In genomic region chr2:11412449-11412810, GRCh38 we compare ENCODE assay signal across 31 cellular contexts. TPM values are rescaled to one million over a fixed set of nuclear protein-coding genes. Genes with fewer than 3 reads are reported as not detected.
A peak's percentile ranks its signal among the peaks of the same experiment; 100 is the strongest.
DNase-seq lines count a peak whose midpoint lies in the region; ATAC-seq, FAIRE-seq and TF ChIP-seq lines count a peak whose summit lies in the region.
"Had no signal": no experiment of that assay in that cellular context is flagged by ENCODE, and none has a peak within 500 bp of the region (broad histone marks: within the 10 kb centered on the region; RNA-seq: fewer than 3 reads in every experiment).

No MANE protein-coding gene starts in this region.

- no peaks in the 10 kb centered on the region for H3K27me3 ChIP-seq in heart right ventricle
- H3K27me3 ChIP-seq in astrocyte (ENCODE audit: insufficient read depth, low read length), result no peaks in the 10 kb centered on the region
- no peaks in the 10 kb centered on the region for H3K27me3 ChIP-seq in hepatocyte
- no peaks in the 10 kb centered on the region for H3K27me3 ChIP-seq in stomach smooth muscle (ENCODE audit: control insufficient read depth in 1 of 2, insufficient read depth in 2 of 2, low read length in 2 of 2)
- H3K27me3 ChIP-seq: foreskin keratinocyte, ovary, SJSA1, tibial artery, vagina had no signal

- H3K79me2 ChIP-seq in astrocyte (ENCODE audit: insufficient read depth, low read length) (no peaks in the 10 kb centered on the region), hepatocyte (no peaks in the 10 kb centered on the region)

- no peaks in the 10 kb centered on the region for H3K9me2 ChIP-seq in hepatocyte (replicated peaks; ENCODE audit: insufficient read depth)

- H3K4me3 ChIP-seq in heart right ventricle (peak overlapping the region in 6 of 10 donors; percentile 27 to 56 (median 48)), astrocyte (ENCODE audit: insufficient read depth, low read depth, low read length) (no peak overlapping the region), hepatocyte (no peak overlapping the region), stomach smooth muscle (ENCODE audit: low read length in 2 of 2) (peak overlapping the region; percentile 46 to 74)

- H4K20me1 ChIP-seq in astrocyte (ENCODE audit: insufficient read depth, low read length) (no peaks in the 10 kb centered on the region), hepatocyte (ENCODE audit: insufficient read depth, poor library complexity, severe bottlenecking) (no peaks in the 10 kb centered on the region)

- H3K27ac Mint-ChIP-seq in astrocyte (ENCODE audit: unreplicated experiment), result peak overlapping the region; percentile 34
- H3K27ac Mint-ChIP-seq in activated CD8-positive, alpha-beta T cell treated with anti-CD3 and anti-CD28 coated beads for 36 hours, result no peak overlapping the region
- H3K27ac Mint-ChIP-seq: activated B cell treated with CpG ODN at 0.5 μM for 24 hours; activated CD4-positive, alpha-beta T cell treated with anti-CD3 and anti-CD28 coated beads, Interleukin-2, amount 10 ng/mL, durations not matched to agents 7 days and 5 days; activated naive CD4-positive, alpha-beta T cell treated with anti-CD3 and anti-CD28 coated beads, Interleukin-2, amount 50 U/mL, for 72 hours; CD4-positive, alpha-beta memory T cell; endodermal cell; natural killer cell treated with Interleukin-12 subunit alpha and Interleukin-12 subunit beta and Interleukin-15 and Interleukin-18, amount 100 ng/mL, for 72 hours; stimulated activated naive CD8-positive, alpha-beta T cell treated with anti-CD3 and anti-CD28 coated beads, Interleukin-15, amount 100 ng/mL, for 72 hours had no signal

- H3K9me3 ChIP-seq in heart right ventricle (peaks cover 0 to 2% (median 0%) of the 10 kb centered on the region in 11 donors), astrocyte (ENCODE audit: insufficient read depth, low read depth, low read length) (no peaks in the 10 kb centered on the region), hepatocyte (ENCODE audit: low read depth) (no peaks in the 10 kb centered on the region), stomach smooth muscle (ENCODE audit: control insufficient read depth in 2 of 2, low read length in 2 of 2) (no peaks in the 10 kb centered on the region)
- H3K9me3 ChIP-seq: ovary, tibial artery, vagina had no signal

- H3K9ac ChIP-seq in astrocyte (ENCODE audit: low read length) (no peak overlapping the region), stomach smooth muscle (ENCODE audit: low read length in 2 of 2) (peak overlapping the region in 1 of 2 donors; percentile 51)
- H3K9ac ChIP-seq: KMS-11 had no signal

- H3K4me3 Mint-ChIP-seq in astrocyte (ENCODE audit: unreplicated experiment), result no peak overlapping the region
- H3K4me3 Mint-ChIP-seq in activated CD8-positive, alpha-beta T cell treated with anti-CD3 and anti-CD28 coated beads for 36 hours, result no peak overlapping the region
- H3K4me3 Mint-ChIP-seq: activated B cell treated with CpG ODN at 0.5 μM for 24 hours; activated CD4-positive, alpha-beta T cell treated with anti-CD3 and anti-CD28 coated beads, Interleukin-2, amount 10 ng/mL, durations not matched to agents 7 days and 5 days; endodermal cell; natural killer cell treated with Interleukin-12 subunit alpha and Interleukin-12 subunit beta and Interleukin-15 and Interleukin-18, amount 100 ng/mL, for 72 hours; stimulated activated naive CD8-positive, alpha-beta T cell treated with anti-CD3 and anti-CD28 coated beads, Interleukin-15, amount 100 ng/mL, for 72 hours had no signal

- H3K36me3 Mint-ChIP-seq in astrocyte (ENCODE audit: low read depth, unreplicated experiment), result no peaks in the 10 kb centered on the region
- H3K36me3 Mint-ChIP-seq in activated CD8-positive, alpha-beta T cell treated with anti-CD3 and anti-CD28 coated beads for 36 hours (ENCODE audit: low read depth), result no peaks in the 10 kb centered on the region
- H3K36me3 Mint-ChIP-seq: activated naive CD4-positive, alpha-beta T cell treated with anti-CD3 and anti-CD28 coated beads, Interleukin-2, amount 50 U/mL, for 72 hours; CD4-positive, alpha-beta memory T cell; natural killer cell treated with Interleukin-12 subunit alpha and Interleukin-12 subunit beta and Interleukin-15 and Interleukin-18, amount 100 ng/mL, for 72 hours had no signal

- peaks cover 0 to 14% (median 7%) of the 10 kb centered on the region in 9 donors for H3K4me1 ChIP-seq in heart right ventricle
- H3K4me1 ChIP-seq in astrocyte (ENCODE audit: insufficient read depth, low read length), result no peaks in the 10 kb centered on the region
- H3K4me1 ChIP-seq in hepatocyte (ENCODE audit: insufficient read depth), result peaks cover 7% of the 10 kb centered on the region
- peaks cover 4% of the 10 kb centered on the region for H3K4me1 ChIP-seq in stomach smooth muscle (ENCODE audit: control insufficient read depth, insufficient read depth, low read length)
- H3K4me1 ChIP-seq: foreskin keratinocyte had no signal

- DNase-seq in heart right ventricle (no peak), left cardiac atrium (no peak), astrocyte (ENCODE audit: low read depth) (no peak), hepatocyte (ENCODE audit: low spot score) (no peak), NCI-H1092 treated with DMSO at 0.1 percent for 48 hours (lab: John Stamatoyannopoulos, UW) (no peak)
- DNase-seq in activated CD8-positive, alpha-beta T cell treated with anti-CD3 and anti-CD28 coated beads for 36 hours, result no peak
- DNase-seq: activated B cell treated with CpG ODN at 0.5 μM for 24 hours; activated CD4-positive, alpha-beta T cell treated with anti-CD3 and anti-CD28 coated beads, Interleukin-2, amount 10 ng/mL, durations not matched to agents 7 days and 5 days; activated effector memory CD4-positive, alpha-beta T cell treated with Interleukin-2 at 50 U/mL for 16 hours; activated T-cell treated with anti-CD3 and anti-CD28 coated beads, Interleukin-2, amount 50 U/mL, for 1 hour; CD4-positive, alpha-beta memory T cell; foreskin keratinocyte; kidney; NCI-H1436 treated with DMSO at 0.1 percent for 48 hours; NCI-H2107; RPMI8226; spleen; stimulated activated naive CD8-positive, alpha-beta T cell treated with anti-CD3 and anti-CD28 coated beads, Interleukin-15, amount 100 ng/mL, for 72 hours had no signal

- peaks cover 1% of the 10 kb centered on the region for H3K27me3 Mint-ChIP-seq in astrocyte (ENCODE audit: low read depth, unreplicated experiment)
- peaks cover 17% of the 10 kb centered on the region for H3K27me3 Mint-ChIP-seq in activated CD8-positive, alpha-beta T cell treated with anti-CD3 and anti-CD28 coated beads for 36 hours

- no peak overlapping the region for H3K27ac ChIP-seq in heart right ventricle
- no peak overlapping the region for H3K27ac ChIP-seq in astrocyte (ENCODE audit: low read depth, low read length)
- no peak overlapping the region for H3K27ac ChIP-seq in hepatocyte
- H3K27ac ChIP-seq in stomach smooth muscle (ENCODE audit: low read length), result no peak overlapping the region
- H3K27ac ChIP-seq: foreskin keratinocyte, KMS-11, ovary, SJSA1, tibial artery, vagina had no signal

- CTCF ChIA-PET in activated CD8-positive, alpha-beta T cell treated with anti-CD3 and anti-CD28 coated beads for 36 hours (lab: Charles Lee), result interaction anchor here (0.9 to 1.7 kb wide), 4 partner anchors 172 to 281 kb away, joined by 3 to 8 read pairs (median 6); a partner anchor contains a TSS

- H2AFZ ChIP-seq in astrocyte (ENCODE audit: low read depth, low read length) (no peak overlapping the region), hepatocyte (no peak overlapping the region)

- no peak for TF ChIP-seq CTCF in heart right ventricle (IDR thresholded peaks at IDR 0.05)
- TF ChIP-seq CTCF in astrocyte (IDR thresholded peaks at IDR 0.05; ENCODE audit: insufficient read depth, low read depth, low read length), result no peak
- no peak for TF ChIP-seq CTCF in hepatocyte (IDR thresholded peaks at IDR 0.05; ENCODE audit: poor library complexity)
- no peak for TF ChIP-seq CTCF in activated CD8-positive, alpha-beta T cell treated with anti-CD3 and anti-CD28 coated beads for 36 hours (IDR thresholded peaks at IDR 0.05)

- intact Hi-C loops in heart right ventricle (cut with DNase I) (loop anchor here in 9 of 10 donors (1.0 to 10.0 kb wide), 10 partner anchors 65 to 280 kb away; partner anchors contain the start of gene ROCK2 (in 4 of the 9)), left cardiac atrium (cut with DNase I) (loop anchor here (1.0 to 5.0 kb wide), 3 partner anchors 70 to 180 kb away; partner anchors contain the start of gene ROCK2 (in 1 of the 2))
- intact Hi-C loops in activated CD8-positive, alpha-beta T cell treated with anti-CD3 and anti-CD28 coated beads for 36 hours (cut with micrococcal nuclease), result loop anchor here (5.0 kb wide), 1 partner anchor 280 kb away; a partner anchor contains a TSS

- WGBS in heart right ventricle, 2 donors, result 81 to 90% methylated on average over 5 of the region's 5 CpGs
- 95% methylated on average over 5 of the region's 5 CpGs for WGBS in hepatocyte (ENCODE audit: low lambda C conversion rate, missing lambda C conversion rate)

- H3K9me3 Mint-ChIP-seq in astrocyte (ENCODE audit: unreplicated experiment), result no peaks in the 10 kb centered on the region
- no peaks in the 10 kb centered on the region for H3K9me3 Mint-ChIP-seq in activated CD8-positive, alpha-beta T cell treated with anti-CD3 and anti-CD28 coated beads for 36 hours
- H3K9me3 Mint-ChIP-seq: activated B cell treated with CpG ODN at 0.5 μM for 24 hours; activated naive CD4-positive, alpha-beta T cell treated with anti-CD3 and anti-CD28 coated beads, Interleukin-2, amount 50 U/mL, for 72 hours; natural killer cell treated with Interleukin-12 subunit alpha and Interleukin-12 subunit beta and Interleukin-15 and Interleukin-18, amount 100 ng/mL, for 72 hours; stimulated activated naive CD8-positive, alpha-beta T cell treated with anti-CD3 and anti-CD28 coated beads, Interleukin-15, amount 100 ng/mL, for 72 hours had no signal

- no peak for FAIRE-seq in astrocyte (lab: Jason Lieb, UNC)
- FAIRE-seq: GM18507, H54, kidney had no signal

- POLR2A ChIA-PET in activated CD8-positive, alpha-beta T cell treated with anti-CD3 and anti-CD28 coated beads for 36 hours (lab: Charles Lee), result no interaction called here

- H3K4me2 ChIP-seq in astrocyte (ENCODE audit: low read length), result no peak overlapping the region
- H3K4me2 ChIP-seq in hepatocyte, result peak overlapping the region; percentile 58
- H3K4me2 ChIP-seq: KMS-11 had no signal

- H3K36me3 ChIP-seq in heart right ventricle (no peaks in the 10 kb centered on the region), astrocyte (ENCODE audit: insufficient read depth, low read length) (no peaks in the 10 kb centered on the region), hepatocyte (replicated peaks; ENCODE audit: insufficient read depth, low read depth) (no peaks in the 10 kb centered on the region), stomach smooth muscle (ENCODE audit: control insufficient read depth in 2 of 2, insufficient read depth in 2 of 2, low read length in 2 of 2) (no peaks in the 10 kb centered on the region)
- H3K36me3 ChIP-seq: ovary, SJSA1, spleen, tibial artery, vagina had no signal

- peaks cover 12% of the 10 kb centered on the region for H3K4me1 Mint-ChIP-seq in astrocyte (ENCODE audit: low read depth, unreplicated experiment)
- H3K4me1 Mint-ChIP-seq in activated CD8-positive, alpha-beta T cell treated with anti-CD3 and anti-CD28 coated beads for 36 hours (ENCODE audit: low read depth), result no peaks in the 10 kb centered on the region
- H3K4me1 Mint-ChIP-seq: activated B cell treated with CpG ODN at 0.5 μM for 24 hours; activated CD4-positive, alpha-beta T cell treated with anti-CD3 and anti-CD28 coated beads, Interleukin-2, amount 10 ng/mL, durations not matched to agents 7 days and 5 days; endodermal cell; stimulated activated naive CD8-positive, alpha-beta T cell treated with anti-CD3 and anti-CD28 coated beads, Interleukin-15, amount 100 ng/mL, for 72 hours had no signal

- ATAC-seq in heart right ventricle, result no peak
- ATAC-seq in left cardiac atrium, result no peak
- no peak for ATAC-seq in activated CD8-positive, alpha-beta T cell treated with anti-CD3 and anti-CD28 coated beads for 36 hours
- no peak for ATAC-seq in GM21528 (IDR thresholded peaks at IDR 0.05; ENCODE audit: low FRiP score, unreplicated experiment)
- ATAC-seq: activated naive CD4-positive, alpha-beta T cell treated with anti-CD3 and anti-CD28 coated beads, Interleukin-2, amount 50 U/mL, for 72 hours; esophagus mucosa; natural killer cell treated with Interleukin-12 subunit alpha and Interleukin-12 subunit beta and Interleukin-15 and Interleukin-18, amount 100 ng/mL, for 72 hours; stimulated activated naive CD8-positive, alpha-beta T cell treated with anti-CD3 and anti-CD28 coated beads, Interleukin-15, amount 100 ng/mL, for 72 hours had no signal

RNA-seq across cellular contexts. Expression of gene E2F6, which starts 53.5 kb away (rescaled TPM):
- total RNA-seq in heart right ventricle, result 10 to 100 TPM; 11.3 to 18.6 (median 14.6) TPM
- polyA plus RNA-seq in heart right ventricle, result 10 to 100 TPM in 1 of 2 donors, 1 to 10 TPM in 1; 8.1 to 10.1 TPM
- 10 to 100 TPM; 11.7 to 19.5 TPM for total RNA-seq in left cardiac atrium
- 20.3 and 22.1 TPM in 2 replicates for total RNA-seq in astrocyte
- 18.3 and 23.1 TPM in 2 replicates for total RNA-seq in hepatocyte
- 13.8 and 24.6 TPM in 2 replicates for polyA plus RNA-seq in hepatocyte
- 10 to 100 TPM in 1 of 2 experiments, 1 to 10 TPM in 1; 9.8 to 10.5 TPM for total RNA-seq in activated CD8-positive, alpha-beta T cell treated with anti-CD3 and anti-CD28 coated beads for 36 hours

Comparison
In these comparisons a context has a peak if more than half of its experiments do, and no peak if none do; other contexts are left out.
1. H3K4me3 ChIP-seq: peak in heart right ventricle (6 of 10) and stomach smooth muscle (2 of 2); none in astrocyte (single experiment) and hepatocyte (single experiment).